23 cellular contexts compared by ENCODE assay signal in the genomic region with DNA sequence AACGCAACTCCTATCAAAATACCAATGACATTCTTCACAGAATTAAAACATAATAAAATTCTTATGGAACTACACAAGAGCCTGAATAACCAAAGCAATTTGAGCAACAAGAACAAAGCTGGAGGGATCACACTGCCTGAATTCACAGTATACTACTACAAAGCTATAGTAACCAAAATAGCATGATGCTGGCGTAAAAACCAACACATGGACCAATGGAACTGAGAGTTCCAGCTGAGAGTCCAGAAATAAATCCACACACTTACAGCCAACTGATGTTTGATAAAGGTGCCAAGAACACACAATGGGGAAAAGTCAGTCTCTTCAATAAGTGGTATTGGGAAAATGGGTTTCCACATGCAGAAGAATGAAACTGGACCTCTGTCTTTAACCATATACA. TPM values are rescaled to one million over a fixed set of nuclear protein-coding genes. Genes with fewer than 3 reads are reported as not detected.
"Had no signal": no experiment of that assay in that cellular context is flagged by ENCODE, and none has a peak within 500 bp of the region (broad histone marks: within the 10 kb centered on the region; RNA-seq: fewer than 3 reads in every experiment).

No MANE protein-coding gene starts in this region.

- DNase-seq: Kasumi-1, MM.1S, NCI-H1092 treated with DMSO at 0.1 percent for 48 hours, NCI-H1436, NCI-H187, NCI-H2029, NCI-H2081 treated with DMSO at 0.1 percent for 48 hours, NCI-H2171, NCI-H226, NCI-H446, NCI-H510A, NCI-H524 treated with DMSO at 0.1 percent for 48 hours, NCI-H69, NCI-H774, RPMI8226, SIG-M5 had no signal

- H3K4me1 ChIP-seq: SJSA1 had no signal

- H3K27me3 ChIP-seq: SJSA1 had no signal

- H3K36me3 ChIP-seq: SJSA1 had no signal

- H3K9me3 ChIP-seq: SJSA1 had no signal

- H3K4me3 ChIP-seq: K562, SJSA1, SK-N-MC had no signal

- ATAC-seq: K562 had no signal

- H3K27ac ChIP-seq: HL-60, KMS-11, SJSA1, SK-N-MC had no signal

RNA-seq across cellular contexts. Expression of gene MLIP, which starts 6.9 kb away (rescaled TPM):
- total RNA-seq: K562, M059J, SJSA1 had no signal
- polyA plus RNA-seq: IgD-negative memory B cell, K562 had no signal
